30 cellular contexts compared by ENCODE assay signal in genomic region chr7:94100723-94101345, GRCh38.
"Had no signal": no experiment of that assay in that cellular context is flagged by ENCODE, and none has a peak within 500 bp of the region (broad histone marks: within the 10 kb centered on the region; RNA-seq: fewer than 3 reads in every experiment).

No MANE protein-coding gene starts in this region.

- H3K36me3 ChIP-seq: heart left ventricle, lower lobe of right lung, neural progenitor cell, ovary, right atrium auricular region, thyroid gland, transverse colon, upper lobe of left lung, vagina had no signal

- H3K9ac ChIP-seq: neural progenitor cell had no signal

- DNase-seq: glutamatergic neuron; heart left ventricle; hypothalamus; immature natural killer cell; lower lobe of right lung; mammary epithelial cell; mesendoderm; naive B cell; natural killer cell; nephron progenitor cell; ovary; small intestine; stimulated activated CD4-positive, alpha-beta T cell treated with anti-CD3 and anti-CD28 coated beads, Interleukin-1b, Interleukin-23, amount 100 ng/mL, for 48 hours; stimulated activated CD4-positive, alpha-beta T cell treated with anti-CD3 and anti-CD28 coated beads, Interleukin-2, amount 100 ng/mL, for 48 hours; stimulated activated CD4-positive, alpha-beta T cell treated with anti-CD3 and anti-CD28 coated beads, Interleukin-4, amount 100 ng/mL, for 4 hours; stimulated activated CD8-positive, alpha-beta memory T cell treated with anti-CD3 and anti-CD28 coated beads, Interleukin-4, amount 100 ng/mL, for 48 hours; stimulated activated naive B cell treated with anti-CD40 and anti-IgM and Interleukin-4, amounts not matched to agents 10 μg/mL and 1 μg/mL and 100 μg/mL, for 72 hours; substantia nigra; testis; thyroid gland; transverse colon had no signal

- H3K27me3 ChIP-seq: heart left ventricle, neural progenitor cell, ovary, right atrium auricular region, testis, thyroid gland, transverse colon, upper lobe of left lung, vagina had no signal

- H3K4me1 Mint-ChIP-seq: immature natural killer cell; mesothelial cell of epicardium; naive B cell; natural killer cell; stimulated activated naive B cell treated with anti-CD40 and anti-IgM and Interleukin-4, amounts not matched to agents 10 μg/mL and 1 μg/mL and 100 μg/mL, for 72 hours had no signal

- H3K4me1 ChIP-seq: heart left ventricle, lower lobe of right lung, neural progenitor cell, right atrium auricular region, testis, thyroid gland, transverse colon, upper lobe of left lung, vagina had no signal

- H3K27ac Mint-ChIP-seq: immature natural killer cell; mesothelial cell of epicardium; naive B cell; natural killer cell; nephron progenitor cell; neural progenitor cell; progenitor cell of endocrine pancreas; stimulated activated naive B cell treated with anti-CD40 and anti-IgM and Interleukin-4, amounts not matched to agents 10 μg/mL and 1 μg/mL and 100 μg/mL, for 72 hours; stimulated activated naive CD8-positive, alpha-beta T cell treated with anti-CD3 and anti-CD28 coated beads, Interleukin-15, Interleukin-2, amounts not matched to agents 100 ng/mL and 50 ng/mL, for 24 hours had no signal

- ATAC-seq: heart left ventricle; left lobe of liver; lower lobe of right lung; natural killer cell; sciatic nerve; stimulated activated naive B cell treated with anti-CD40 and anti-IgM and Interleukin-4, amounts not matched to agents 10 μg/mL and 1 μg/mL and 100 μg/mL, for 72 hours had no signal

- H3K27me3 Mint-ChIP-seq: progenitor cell of endocrine pancreas; stimulated activated naive CD8-positive, alpha-beta T cell treated with anti-CD3 and anti-CD28 coated beads, Interleukin-15, Interleukin-2, amounts not matched to agents 100 ng/mL and 50 ng/mL, for 24 hours had no signal

- H3K4me2 ChIP-seq: neural progenitor cell had no signal

- H2AFZ ChIP-seq: neural progenitor cell had no signal

- H3K27ac ChIP-seq: heart left ventricle, lower lobe of right lung, neural progenitor cell, ovary, right atrium auricular region, testis, thyroid gland, transverse colon, upper lobe of left lung, vagina had no signal

- H3K4me3 ChIP-seq: heart left ventricle, lower lobe of right lung, neural progenitor cell, ovary, right atrium auricular region, testis, thyroid gland, transverse colon, upper lobe of left lung, vagina had no signal

- H3K4me3 Mint-ChIP-seq: immature natural killer cell; mesothelial cell of epicardium; naive B cell; natural killer cell; nephron progenitor cell; neural progenitor cell; stimulated activated naive B cell treated with anti-CD40 and anti-IgM and Interleukin-4, amounts not matched to agents 10 μg/mL and 1 μg/mL and 100 μg/mL, for 72 hours; stimulated activated naive CD8-positive, alpha-beta T cell treated with anti-CD3 and anti-CD28 coated beads, Interleukin-15, Interleukin-2, amounts not matched to agents 100 ng/mL and 50 ng/mL, for 24 hours had no signal

- H3K9me3 ChIP-seq: lower lobe of right lung, ovary, testis, thyroid gland, transverse colon, upper lobe of left lung, vagina had no signal
